Comparison of ENCODE assay signal across 2 cellular contexts in the genomic region with DNA sequence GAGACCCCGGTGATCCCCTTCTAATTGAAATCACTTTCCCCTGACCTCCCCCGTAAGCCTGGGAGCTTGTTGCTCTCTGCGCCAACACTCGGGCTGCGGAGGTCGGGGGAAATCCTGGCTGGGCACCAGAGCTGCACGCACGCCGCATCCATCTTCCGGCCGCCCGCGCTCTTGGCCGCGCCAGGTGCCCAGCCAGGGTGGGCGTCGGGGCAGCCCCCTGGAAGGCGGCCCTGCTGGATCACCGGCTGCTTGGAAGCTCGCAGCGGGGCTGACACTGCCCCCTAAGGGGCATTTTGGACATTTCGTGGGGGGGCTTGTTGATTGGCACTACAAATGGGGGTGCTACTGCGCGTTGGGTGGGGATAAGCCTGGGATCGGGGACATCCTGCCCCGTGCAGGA.
TF ChIP-seq lines count a peak whose summit lies in the region.

No MANE protein-coding gene starts in this region.

TF ChIP-seq in SK-N-SH, 30 proteins besides CTCF, POLR2A, EP300 and RAD21:
- TF ChIP-seq, protein P1, sequence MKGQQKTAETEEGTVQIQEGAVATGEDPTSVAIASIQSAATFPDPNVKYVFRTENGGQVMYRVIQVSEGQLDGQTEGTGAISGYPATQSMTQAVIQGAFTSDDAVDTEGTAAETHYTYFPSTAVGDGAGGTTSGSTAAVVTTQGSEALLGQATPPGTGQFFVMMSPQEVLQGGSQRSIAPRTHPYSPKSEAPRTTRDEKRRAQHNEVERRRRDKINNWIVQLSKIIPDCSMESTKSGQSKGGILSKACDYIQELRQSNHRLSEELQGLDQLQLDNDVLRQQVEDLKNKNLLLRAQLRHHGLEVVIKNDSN (IDR thresholded peaks at IDR 0.05; ENCODE audit: borderline replicate concordance, low read depth) = no peak
- TF ChIP-seq NFIC (IDR thresholded peaks at IDR 0.05; ENCODE audit: borderline replicate concordance) = no peak
- no peak for TF ChIP-seq ZBTB33 (IDR thresholded peaks at IDR 0.05; ENCODE audit: borderline replicate concordance, low read depth)
- no peak for TF ChIP-seq FOXM1 (IDR thresholded peaks at IDR 0.05; ENCODE audit: low read depth)
- TF ChIP-seq, protein P2, sequence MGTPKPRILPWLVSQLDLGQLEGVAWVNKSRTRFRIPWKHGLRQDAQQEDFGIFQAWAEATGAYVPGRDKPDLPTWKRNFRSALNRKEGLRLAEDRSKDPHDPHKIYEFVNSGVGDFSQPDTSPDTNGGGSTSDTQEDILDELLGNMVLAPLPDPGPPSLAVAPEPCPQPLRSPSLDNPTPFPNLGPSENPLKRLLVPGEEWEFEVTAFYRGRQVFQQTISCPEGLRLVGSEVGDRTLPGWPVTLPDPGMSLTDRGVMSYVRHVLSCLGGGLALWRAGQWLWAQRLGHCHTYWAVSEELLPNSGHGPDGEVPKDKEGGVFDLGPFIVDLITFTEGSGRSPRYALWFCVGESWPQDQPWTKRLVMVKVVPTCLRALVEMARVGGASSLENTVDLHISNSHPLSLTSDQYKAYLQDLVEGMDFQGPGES (IDR thresholded peaks at IDR 0.05; ENCODE audit: low read depth, low read length) = no peak

TF ChIP-seq in SK-N-SH treated with all-trans-retinoic acid at 6 μM for 48 hours, 23 proteins besides CTCF, POLR2A, EP300 and RAD21 (continued from another document):
- TF ChIP-seq, protein P3, sequence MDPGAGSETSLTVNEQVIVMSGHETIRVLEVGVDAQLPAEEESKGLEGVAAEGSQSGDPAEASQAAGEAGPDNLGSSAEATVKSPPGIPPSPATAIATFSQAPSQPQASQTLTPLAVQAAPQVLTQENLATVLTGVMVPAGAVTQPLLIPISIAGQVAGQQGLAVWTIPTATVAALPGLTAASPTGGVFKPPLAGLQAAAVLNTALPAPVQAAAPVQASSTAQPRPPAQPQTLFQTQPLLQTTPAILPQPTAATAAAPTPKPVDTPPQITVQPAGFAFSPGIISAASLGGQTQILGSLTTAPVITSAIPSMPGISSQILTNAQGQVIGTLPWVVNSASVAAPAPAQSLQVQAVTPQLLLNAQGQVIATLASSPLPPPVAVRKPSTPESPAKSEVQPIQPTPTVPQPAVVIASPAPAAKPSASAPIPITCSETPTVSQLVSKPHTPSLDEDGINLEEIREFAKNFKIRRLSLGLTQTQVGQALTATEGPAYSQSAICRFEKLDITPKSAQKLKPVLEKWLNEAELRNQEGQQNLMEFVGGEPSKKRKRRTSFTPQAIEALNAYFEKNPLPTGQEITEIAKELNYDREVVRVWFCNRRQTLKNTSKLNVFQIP (CRISPR knock-in tag; IDR thresholded peaks at IDR 0.05; ENCODE audit: borderline replicate concordance, low read depth) = no peak
TF ChIP-seq in SK-N-SH treated with all-trans-retinoic acid at 6 μM for 48 hours: peak in this region for 0.
